Comparison of ENCODE assay signal across 8 cellular contexts in the genomic region with DNA sequence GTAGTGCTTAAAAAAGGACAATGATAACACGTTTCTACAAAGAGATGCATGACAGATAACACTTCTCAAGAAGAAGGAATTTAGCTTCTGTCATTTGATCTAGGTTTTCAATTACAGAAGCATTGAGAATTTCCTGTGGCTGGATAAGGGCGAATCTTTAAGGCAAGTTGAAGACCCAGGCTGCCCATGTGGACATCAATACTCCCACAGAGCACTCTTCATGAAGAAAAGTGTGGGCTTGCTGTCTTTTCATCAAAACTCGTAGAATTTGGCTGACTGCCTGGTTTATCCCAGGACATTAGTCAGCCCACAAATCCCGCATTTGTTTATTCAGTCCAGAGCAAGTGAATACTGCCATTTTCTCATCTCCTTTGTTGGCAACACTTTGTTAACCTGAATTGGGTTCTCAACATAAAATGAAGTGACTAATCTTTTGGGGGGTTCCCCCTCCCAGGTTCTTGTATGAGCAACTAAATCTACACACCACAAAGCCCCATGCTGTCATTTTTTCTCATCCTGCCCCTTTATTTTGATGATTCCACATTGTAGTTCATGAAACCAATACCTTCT. TPM values are rescaled to one million over a fixed set of nuclear protein-coding genes. Genes with fewer than 3 reads are reported as not detected.
DNase-seq lines count a peak whose midpoint lies in the region; ATAC-seq and TF ChIP-seq lines count a peak whose summit lies in the region.

No MANE protein-coding gene starts in this region.

- ATAC-seq in GM19023 (IDR thresholded peaks at IDR 0.05; ENCODE audit: unreplicated experiment) (peak; percentile 57), HG02973 (IDR thresholded peaks at IDR 0.05; ENCODE audit: unreplicated experiment) (no peak)

- H3K4me3 ChIP-seq in cardiac fibroblast (replicated peaks in 1 of 2; ENCODE audit: low read depth in 2 of 2, low read length in 2 of 2): no peak overlapping the region

- DNase-seq in NCI-H1048 (lab: John Stamatoyannopoulos, UW) (peak; percentile 56), cardiac fibroblast (ENCODE audit: low read depth in 2 of 2) (peak; percentile 86 to 97), renal cortical epithelial cell (ENCODE audit: low read depth) (peak; percentile 100), SIG-M5 treated with dmso at 0.1 percent for 504 hours (lab: John Stamatoyannopoulos, UW; ENCODE audit: unreplicated experiment) (no peak), NCI-H2227 (lab: John Stamatoyannopoulos, UW; ENCODE audit: unreplicated experiment) (no peak), SK-N-DZ (ENCODE audit: low spot score) (no peak)

- TF ChIP-seq CTCF in cardiac fibroblast (IDR thresholded peaks at IDR 0.05; ENCODE audit: low read depth, low read length): no peak

RNA-seq across cellular contexts. Expression of a gene that starts 43.4 kb away (rescaled TPM):
- 27.5 and 37.0 TPM in 2 replicates for total RNA-seq in renal cortical epithelial cell
- polyA plus RNA-seq in SK-N-DZ (2014; cell fraction: cytosol; rRNA removed): 0.50 and 0.61 TPM in 2 replicates
- polyA plus RNA-seq in SK-N-DZ (2014; cell fraction: nucleus; rRNA removed): 0.06 and 0.09 TPM in 2 replicates

RNA-seq across cellular contexts. Expression of a gene that starts 57.9 kb away (rescaled TPM):
- 3.9 and 4.7 TPM in 2 replicates for total RNA-seq in renal cortical epithelial cell
- polyA plus RNA-seq in SK-N-DZ (2014; cell fraction: cytosol; rRNA removed): 1.1 and 1.6 TPM in 2 replicates
- polyA plus RNA-seq in SK-N-DZ (2014; cell fraction: nucleus; rRNA removed): 1.6 and 4.5 TPM in 2 replicates

RNA-seq across cellular contexts. Expression of a gene that starts 58.3 kb away (rescaled TPM):
- 25.0 and 36.3 TPM in 2 replicates for total RNA-seq in renal cortical epithelial cell
- polyA plus RNA-seq in SK-N-DZ (2014; cell fraction: cytosol; rRNA removed): 46.1 and 50.1 TPM in 2 replicates
- polyA plus RNA-seq in SK-N-DZ (2014; cell fraction: nucleus; rRNA removed): 42.5 and 53.2 TPM in 2 replicates

Comparison
In these comparisons a context has a peak if more than half of its experiments do, and no peak if none do; other contexts are left out.
1. DNase-seq: peak in NCI-H1048 (single experiment), cardiac fibroblast (2 of 2) and renal cortical epithelial cell (single experiment); none in SIG-M5 treated with dmso at 0.1 percent for 504 hours (single experiment), NCI-H2227 (single experiment) and SK-N-DZ (single experiment).